In the genomic region with DNA sequence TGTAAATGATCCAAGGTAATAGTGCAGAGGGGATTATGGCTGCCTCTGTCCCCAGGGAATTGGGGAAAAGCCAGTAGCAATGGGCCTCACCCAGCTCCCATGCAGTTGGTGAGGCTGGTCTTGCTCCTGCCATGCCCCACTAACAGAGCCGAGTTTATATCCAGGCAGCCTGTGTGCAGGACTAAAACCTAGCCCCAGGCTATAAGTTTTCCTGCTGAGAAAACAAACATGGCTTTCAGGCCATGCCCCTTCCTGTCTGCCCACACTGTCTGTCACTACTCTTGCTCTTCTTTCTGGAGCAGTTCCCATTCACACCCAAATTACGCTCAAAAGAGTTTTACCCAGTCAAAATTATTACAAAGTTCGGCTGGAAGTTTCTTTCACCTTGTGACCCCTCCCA, we compare ENCODE assay signal across 19 cellular contexts.
DNase-seq lines count a peak whose midpoint lies in the region; ATAC-seq and TF ChIP-seq lines count a peak whose summit lies in the region.
"Had no signal": no experiment of that assay in that cellular context is flagged by ENCODE, and none has a peak within 500 bp of the region (broad histone marks: within the 10 kb centered on the region; RNA-seq: fewer than 3 reads in every experiment).

No MANE protein-coding gene starts in this region.

- no peak overlapping the region for H3K4me2 ChIP-seq in PC-3 (ENCODE audit: low read length)

- intact Hi-C loops in A673 (cut with micrococcal nuclease; ENCODE audit: unreplicated experiment), result no loop called here
- intact Hi-C loops in PC-3 (cut with micrococcal nuclease), result no loop called here

- no peak overlapping the region for H2AFZ ChIP-seq in PC-3 (ENCODE audit: low read length)

- no peaks in the 10 kb centered on the region for H3K27me3 ChIP-seq in A673 (replicated peaks; ENCODE audit: insufficient read depth, low read depth, low read length, poor library complexity)
- H3K27me3 ChIP-seq in PC-3 (ENCODE audit: low read length), result peaks cover 20% of the 10 kb centered on the region
- H3K27me3 ChIP-seq: SJSA1 had no signal

- CTCF ChIA-PET in A673 (lab: Charles Lee) (no interaction called here), PC-3 (lab: Charles Lee) (no interaction called here)

- H3K9me3 ChIP-seq in A673 (ENCODE audit: low read depth, low read length, poor library complexity, severe bottlenecking) (no peaks in the 10 kb centered on the region), PC-3 (ENCODE audit: low read length) (no peaks in the 10 kb centered on the region)
- H3K9me3 ChIP-seq: Caco-2, SJSA1 had no signal

- no peak for ATAC-seq in PC-3
- ATAC-seq: HepG2 had no signal

- POLR2A ChIA-PET in A673 (lab: Charles Lee; ENCODE audit: low non-redundant PET), result no interaction called here
- POLR2A ChIA-PET in PC-3 (lab: Charles Lee; ENCODE audit: unreplicated experiment), result no interaction called here

- TF ChIP-seq CTCF in A673 (conservative IDR thresholded peaks at IDR 0.05; ENCODE audit: low read depth, low read length), result no peak
- no peak for TF ChIP-seq CTCF in PC-3 (conservative IDR thresholded peaks at IDR 0.05; ENCODE audit: low read depth, low read length)

- no peaks in the 10 kb centered on the region for H3K9me2 ChIP-seq in PC-3 (replicated peaks; ENCODE audit: low read length)

- no peak overlapping the region for H3K4me3 ChIP-seq in A673 (ENCODE audit: low read depth, low read length, poor library complexity, severe bottlenecking)
- no peak overlapping the region for H3K4me3 ChIP-seq in PC-3 (ENCODE audit: low read length)
- H3K4me3 ChIP-seq: SJSA1 had no signal

- H3K79me2 ChIP-seq in PC-3 (ENCODE audit: low read length), result no peaks in the 10 kb centered on the region

- BruUV-seq in A673 (replicated peaks; lab: Mats Ljungman, UMichigan) (no TSS peak), PC-3 (replicated peaks; lab: Mats Ljungman, UMichigan) (no TSS peak)

- H3K9ac ChIP-seq in PC-3 (ENCODE audit: low read length), result no peak overlapping the region

- no peaks in the 10 kb centered on the region for H3K36me3 ChIP-seq in A673 (ENCODE audit: insufficient read depth, low read length, poor library complexity, severe bottlenecking)
- H3K36me3 ChIP-seq in PC-3 (ENCODE audit: low read depth, low read length), result no peaks in the 10 kb centered on the region
- H3K36me3 ChIP-seq: SJSA1 had no signal

- H3F3A ChIP-seq in PC-3 (ENCODE audit: low read length, unreplicated experiment), result no peaks in the 10 kb centered on the region

- H3K27ac ChIP-seq in A673 (ENCODE audit: low read depth, low read length, poor library complexity, severe bottlenecking), result no peak overlapping the region
- H3K27ac ChIP-seq in PC-3 (ENCODE audit: low read length), result no peak overlapping the region
- H3K27ac ChIP-seq: SJSA1 had no signal

- DNase-seq in A673 (ENCODE audit: low spot score), result peak; percentile 33
- DNase-seq in EH (ENCODE audit: low read depth), result peak; percentile 6
- DNase-seq in NCI-H146 treated with DMSO at 0.1 percent for 48 hours (lab: John Stamatoyannopoulos, UW; ENCODE audit: unreplicated experiment), result peak; percentile 33
- DNase-seq in foreskin melanocyte, result peak; percentile 59
- DNase-seq in NCI-H526 treated with DMSO at 0.1 percent for 48 hours (lab: John Stamatoyannopoulos, UW), result no peak
- DNase-seq in PC-3, result no peak
- DNase-seq in epidermal melanocyte (ENCODE audit: insufficient read length, low spot score), result no peak
- DNase-seq: ACHN, AML-193, Caco-2, DMS153, KG1, NCI-H1092 treated with DMSO at 0.1 percent for 48 hours, NCI-H187 treated with DMSO at 0.1 percent for 48 hours, NCI-H2171, OCI-M1, SW 1271 had no signal

- no peaks in the 10 kb centered on the region for H4K20me1 ChIP-seq in PC-3 (ENCODE audit: low read length)

- H3K4me1 ChIP-seq in A673 (ENCODE audit: insufficient read depth, low read length, poor library complexity, severe bottlenecking) (no peaks in the 10 kb centered on the region), PC-3 (ENCODE audit: insufficient read depth, low read length) (no peaks in the 10 kb centered on the region)
- H3K4me1 ChIP-seq: Caco-2, SJSA1 had no signal

Comparison
In these comparisons a context has a peak if more than half of its experiments do, and no peak if none do; other contexts are left out.
1. DNase-seq: peak in A673 (single experiment), EH (single experiment), NCI-H146 treated with DMSO at 0.1 percent for 48 hours (single experiment) and foreskin melanocyte (single experiment); none in NCI-H526 treated with DMSO at 0.1 percent for 48 hours (single experiment), PC-3 (single experiment) and epidermal melanocyte (single experiment).